Comparison of ENCODE assay signal across 1 cellular context in genomic region chr5:158409507-158409906, GRCh38.
A peak's percentile ranks its signal among the peaks of the same experiment; 100 is the strongest.
TF ChIP-seq lines count a peak whose summit lies in the region.

No MANE protein-coding gene starts in this region.

TF ChIP-seq in GM12878, 131 proteins besides CTCF, POLR2A, EP300 and RAD21 (continued from another document):
- TF ChIP-seq CEBPZ (IDR thresholded peaks at IDR 0.05; ENCODE audit: low read depth, low read length) (no peak), CUX1 (IDR thresholded peaks at IDR 0.05; ENCODE audit: insufficient replicate concordance, low read depth, low read length) (peak; percentile 75), CBFB (IDR thresholded peaks at IDR 0.05; ENCODE audit: low read depth) (peak; percentile 37; the same call in 1 of the 2 replicates), GATAD2B (conservative IDR thresholded peaks at IDR 0.05; ENCODE audit: low read depth) (peak; percentile 66), REST (IDR thresholded peaks at IDR 0.05; ENCODE audit: low read depth, low read length) (no peak), IKZF2 (IDR thresholded peaks at IDR 0.05) (peak; percentile 46 to 47; a peak in 2 of 4 replicates), SUZ12 (IDR thresholded peaks at IDR 0.05; ENCODE audit: unreplicated experiment) (no peak), MEF2B (IDR thresholded peaks at IDR 0.05; ENCODE audit: partially characterized antibody, poor library complexity, severe bottlenecking) (peak; percentile 70), RCOR1 (conservative IDR thresholded peaks at IDR 0.05; ENCODE audit: low read depth, low read length) (no peak), BMI1 (IDR thresholded peaks at IDR 0.05; ENCODE audit: borderline replicate concordance) (peak; percentile 62; the same call in 1 of the 2 replicates), CBX3 (IDR thresholded peaks at IDR 0.05; ENCODE audit: borderline replicate concordance, low read depth) (no peak), ATF2 (IDR thresholded peaks at IDR 0.05; ENCODE audit: low read length) (peak; percentile 84), NR2C1 (IDR thresholded peaks at IDR 0.05) (peak; percentile 74), RUNX3 (IDR thresholded peaks at IDR 0.05; ENCODE audit: low read length) (peak; percentile 86), POLR2AphosphoS5 (IDR thresholded peaks at IDR 0.05; ENCODE audit: low read length) (peak; percentile 58; the same call in 1 of the 2 replicates), FOXM1 (IDR thresholded peaks at IDR 0.05; ENCODE audit: low read depth, low read length) (0 out of 2 replicates have a peak, but pooled peaks have one; percentile 30), E2F8 (IDR thresholded peaks at IDR 0.05; ENCODE audit: low read depth, partially characterized antibody) (no peak), ZNF274 (IDR thresholded peaks at IDR 0.05; ENCODE audit: insufficient read depth, insufficient read length) (no peak), SUPT20H (IDR thresholded peaks at IDR 0.05; ENCODE audit: borderline replicate concordance, control insufficient read depth, low read depth, low read length) (no peak), BACH1 (IDR thresholded peaks at IDR 0.05; ENCODE audit: borderline replicate concordance) (no peak), NFXL1 (IDR thresholded peaks at IDR 0.05; ENCODE audit: borderline replicate concordance) (no peak), TCF12 (IDR thresholded peaks at IDR 0.05; ENCODE audit: low read depth, low read length) (0 out of 2 replicates have a peak, but pooled peaks have one; percentile 40), RAD51 (IDR thresholded peaks at IDR 0.05) (peak; percentile 75), ZSCAN29 (IDR thresholded peaks at IDR 0.05) (no peak), SMARCA5 (IDR thresholded peaks at IDR 0.05) (no peak), E2F4 (IDR thresholded peaks at IDR 0.05; ENCODE audit: low read depth, low read length) (no peak), HDGF (IDR thresholded peaks at IDR 0.05) (0 out of 2 replicates have a peak, but pooled peaks have one; percentile 38), YY1 (IDR thresholded peaks at IDR 0.05; ENCODE audit: low read depth, low read length) (no peak), EGR1 (IDR thresholded peaks at IDR 0.05; ENCODE audit: borderline replicate concordance in 1 of 2, low read depth in 2 of 2, low read length in 2 of 2) (no peak), WRNIP1 (IDR thresholded peaks at IDR 0.05; ENCODE audit: borderline replicate concordance, low read depth, low read length) (no peak), ZNF687 (IDR thresholded peaks at IDR 0.05) (peak; percentile 92)
